In genomic region chr6:32294980-32295379, GRCh38 we compare ENCODE assay signal across 3 cellular contexts.
A peak's percentile ranks its signal among the peaks of the same experiment; 100 is the strongest.
DNase-seq lines count a peak whose midpoint lies in the region; TF ChIP-seq lines count a peak whose summit lies in the region.
"Not testable (repeated sequence)": the region's sequence is repeated elsewhere in the genome, so short reads cannot be mapped to it uniquely, and the experiment has no call there.

No MANE protein-coding gene starts in this region.

- H3K36me3 ChIP-seq in HEK293 (ENCODE audit: control insufficient read depth in 2 of 2, insufficient read depth in 1 of 2, low read length in 2 of 2); thyroid gland: not testable (repeated sequence)

- 78 to 84% methylated on average over 3 of the region's 3 CpGs for WGBS in thyroid gland, 2 donors

- not testable (repeated sequence) for H3K9me3 ChIP-seq in HEK293 (ENCODE audit: control insufficient read depth, insufficient read depth, low read depth, low read length); thyroid gland

- intact Hi-C loops in thyroid gland (cut with DNase I) = not testable (repeated sequence)

- CTCF ChIA-PET in HEK293 (lab: Yijun Ruan, JAX) = not testable (repeated sequence)

- not testable (repeated sequence) for TF ChIP-seq CTCF in HEK293 (tag by site-specific recombination; IDR thresholded peaks at IDR 0.05); thyroid gland (IDR thresholded peaks at IDR 0.05)

- DNase-seq in Daoy (ENCODE audit: low read depth) (peak; percentile 8), thyroid gland (peak; percentile 3 to 9)

- TF ChIP-seq POLR2A in thyroid gland (IDR thresholded peaks at IDR 0.05) = not testable (repeated sequence)

- not testable (repeated sequence) for H3K27ac ChIP-seq in HEK293 (ENCODE audit: extremely low read depth, low read depth, low read length); thyroid gland

- POLR2A ChIA-PET in HEK293 (lab: Yijun Ruan, JAX) = not testable (repeated sequence)

- H3K4me1 ChIP-seq in HEK293 (ENCODE audit: control insufficient read depth, insufficient read depth, low read length); thyroid gland: not testable (repeated sequence)

- H3K27me3 ChIP-seq in thyroid gland = not testable (repeated sequence)

- H3K4me3 ChIP-seq in HEK293 (ENCODE audit: low read depth, low read length); thyroid gland (replicated peaks in 1 of 3): not testable (repeated sequence)

TF ChIP-seq in HEK293, 187 proteins besides CTCF, POLR2A, EP300 and RAD21:
- TF ChIP-seq GLIS1 (tag by site-specific recombination; IDR thresholded peaks at IDR 0.05) (peak; percentile 77), SCRT1 (tag by site-specific recombination; IDR thresholded peaks at IDR 0.05; ENCODE audit: borderline replicate concordance) (peak; percentile 85), SCRT2 (tag by site-specific recombination; IDR thresholded peaks at IDR 0.05) (peak; percentile 64)
